24 cellular contexts compared by ENCODE assay signal in genomic region chr3:177071496-177072156, GRCh38.
A peak's percentile ranks its signal among the peaks of the same experiment; 100 is the strongest.
DNase-seq lines count a peak whose midpoint lies in the region.
"Had no signal": no experiment of that assay in that cellular context is flagged by ENCODE, and none has a peak within 500 bp of the region (broad histone marks: within the 10 kb centered on the region; RNA-seq: fewer than 3 reads in every experiment).

No MANE protein-coding gene starts in this region.

- H3K36me3 ChIP-seq in skeletal muscle tissue (ENCODE audit: control insufficient read depth in 3 of 3, insufficient read depth in 3 of 3, low read length in 3 of 3), result peaks cover 0 to 4% (median 0%) of the 10 kb centered on the region in 3 donors
- H3K36me3 ChIP-seq: prostate gland, tibial artery had no signal

- no peaks in the 10 kb centered on the region for H3K27me3 ChIP-seq in skeletal muscle tissue (ENCODE audit: control insufficient read depth in 3 of 3, insufficient read depth in 3 of 3, low read length in 3 of 3)
- H3K27me3 ChIP-seq: tibial artery had no signal

- no peaks in the 10 kb centered on the region for H3K27me3 Mint-ChIP-seq in activated naive CD8-positive, alpha-beta T cell
- no peaks in the 10 kb centered on the region for H3K27me3 Mint-ChIP-seq in activated naive CD8-positive, alpha-beta T cell treated with anti-CD3 and anti-CD28 coated beads for 36 hours
- H3K27me3 Mint-ChIP-seq: activated CD4-positive, alpha-beta T cell treated with anti-CD3 and anti-CD28 coated beads for 36 hours; B cell; CD8-positive, alpha-beta memory T cell had no signal

- H3K9ac ChIP-seq in skeletal muscle tissue (ENCODE audit: low read depth in 1 of 3, low read length in 3 of 3), result no peak overlapping the region
- H3K9ac ChIP-seq: KMS-11 had no signal

- peaks cover 0 to 12% (median 6%) of the 10 kb centered on the region in 3 donors for H3K4me1 ChIP-seq in skeletal muscle tissue (ENCODE audit: control insufficient read depth in 3 of 3, insufficient read depth in 3 of 3, low read length in 3 of 3)
- H3K4me1 ChIP-seq: prostate gland had no signal

- H3K4me1 Mint-ChIP-seq in activated naive CD8-positive, alpha-beta T cell (ENCODE audit: low read depth), result peaks cover 67% of the 10 kb centered on the region
- H3K4me1 Mint-ChIP-seq in activated naive CD8-positive, alpha-beta T cell treated with anti-CD3 and anti-CD28 coated beads for 36 hours, result peaks cover 49% of the 10 kb centered on the region

- H3K27ac Mint-ChIP-seq in activated naive CD8-positive, alpha-beta T cell, result peak overlapping the region; percentile 0
- no peak overlapping the region for H3K27ac Mint-ChIP-seq in activated naive CD8-positive, alpha-beta T cell treated with anti-CD3 and anti-CD28 coated beads for 36 hours
- H3K27ac Mint-ChIP-seq: activated CD4-positive, alpha-beta T cell treated with anti-CD3 and anti-CD28 coated beads for 36 hours had no signal

- H3K4me3 Mint-ChIP-seq in activated naive CD8-positive, alpha-beta T cell, result no peak overlapping the region
- H3K4me3 Mint-ChIP-seq in activated naive CD8-positive, alpha-beta T cell treated with anti-CD3 and anti-CD28 coated beads for 36 hours, result no peak overlapping the region
- H3K4me3 Mint-ChIP-seq: activated CD4-positive, alpha-beta T cell treated with anti-CD3 and anti-CD28 coated beads for 36 hours; B cell had no signal

- H3K36me3 Mint-ChIP-seq in activated naive CD8-positive, alpha-beta T cell, result peaks cover 21% of the 10 kb centered on the region
- H3K36me3 Mint-ChIP-seq in activated naive CD8-positive, alpha-beta T cell treated with anti-CD3 and anti-CD28 coated beads for 36 hours, result peaks cover 55% of the 10 kb centered on the region

- no peak for DNase-seq in activated naive CD8-positive, alpha-beta T cell treated with anti-CD3 and anti-CD28 coated beads for 36 hours
- DNase-seq in RPMI7951 (ENCODE audit: low read depth), result peak; percentile 60
- DNase-seq in foreskin melanocyte, result peak; percentile 71
- DNase-seq in NOMO-1 treated with DMSO at 0.1 percent for 48 hours (lab: John Stamatoyannopoulos, UW; ENCODE audit: unreplicated experiment), result no peak
- no peak for DNase-seq in NOMO-1 (lab: John Stamatoyannopoulos, UW; ENCODE audit: unreplicated experiment in 2 of 2)
- DNase-seq in NCI-H2171 (lab: John Stamatoyannopoulos, UW), result no peak
- DNase-seq: ACHN; activated CD4-positive, alpha-beta T cell treated with anti-CD3 and anti-CD28 coated beads for 36 hours; activated T-cell treated with anti-CD3 and anti-CD28 coated beads, Interleukin-2, amount 50 U/mL, for 48 hours; amygdala; CD8-positive, alpha-beta memory T cell; DMS 273 treated with DMSO at 0.1 percent for 48 hours; H7; NCI-H1417; NCI-H2029 treated with DMSO at 0.1 percent for 48 hours; NCI-H524 treated with DMSO at 0.1 percent for 48 hours; SHP77; stimulated activated CD4-positive, alpha-beta T cell treated with anti-CD3 and anti-CD28 coated beads, Interleukin-4, amount 100 ng/mL, for 24 hours; tibial artery had no signal

- peak overlapping the region; percentile 26 for H3K27ac ChIP-seq in skeletal muscle tissue (ENCODE audit: low read depth, low read length)
- H3K27ac ChIP-seq: KMS-11, prostate gland, tibial artery had no signal

- H3K9me3 Mint-ChIP-seq in activated naive CD8-positive, alpha-beta T cell (ENCODE audit: low read depth), result no peaks in the 10 kb centered on the region
- no peaks in the 10 kb centered on the region for H3K9me3 Mint-ChIP-seq in activated naive CD8-positive, alpha-beta T cell treated with anti-CD3 and anti-CD28 coated beads for 36 hours
- H3K9me3 Mint-ChIP-seq: CD8-positive, alpha-beta memory T cell had no signal

- no peak overlapping the region for H3K4me3 ChIP-seq in skeletal muscle tissue (ENCODE audit: low read length in 3 of 3)
- H3K4me3 ChIP-seq: prostate gland, tibial artery had no signal

- no peaks in the 10 kb centered on the region for H3K9me3 ChIP-seq in skeletal muscle tissue (ENCODE audit: control insufficient read depth in 3 of 3, low read length in 3 of 3)
- H3K9me3 ChIP-seq: prostate gland, tibial artery had no signal

Comparison
In these comparisons a context has a peak if more than half of its experiments do, and no peak if none do; other contexts are left out.
1. DNase-seq: peak in RPMI7951 (single experiment) and foreskin melanocyte (single experiment); none in activated naive CD8-positive, alpha-beta T cell treated with anti-CD3 and anti-CD28 coated beads for 36 hours (single experiment), NOMO-1 treated with DMSO at 0.1 percent for 48 hours (single experiment), NOMO-1 (0 of 2) and NCI-H2171 (single experiment).